22 cellular contexts compared by ENCODE assay signal in genomic region chr14:54550514-54550913, GRCh38.
"Had no signal": no experiment of that assay in that cellular context is flagged by ENCODE, and none has a peak within 500 bp of the region (broad histone marks: within the 10 kb centered on the region; RNA-seq: fewer than 3 reads in every experiment).

No MANE protein-coding gene starts in this region.

- H3K27ac ChIP-seq: breast epithelium, SJSA1 had no signal

- H3K27me3 ChIP-seq: breast epithelium, SJSA1 had no signal

- H3K9me3 ChIP-seq: breast epithelium, SJSA1 had no signal

- H3K4me3 ChIP-seq: breast epithelium, SJSA1 had no signal

- FAIRE-seq: RCC 7860 had no signal

- ATAC-seq: activated T-cell treated with anti-CD3 and anti-CD28 coated beads, Interleukin-2, amount 50 U/mL, for 72 hours; SK-N-SH treated with all-trans-retinoic acid at 6 μM for 48 hours had no signal

- H3K36me3 ChIP-seq: breast epithelium, SJSA1 had no signal

- DNase-seq: activated CD4-positive, alpha-beta memory T cell treated with anti-CD3 and anti-CD28 coated beads for 36 hours; activated CD4-positive, alpha-beta T cell treated with anti-CD3 and anti-CD28 coated beads, Interleukin-2, amount 10 ng/mL, durations not matched to agents 7 days and 5 days; activated CD4-positive, CD25-positive, alpha-beta regulatory T cell treated with anti-CD3 and anti-CD28 coated beads, Interleukin-2, amount 50 U/mL, for 72 hours; activated CD8-positive, alpha-beta memory T cell treated with anti-CD3 and anti-CD28 coated beads for 24 hours; activated naive CD4-positive, alpha-beta T cell treated with anti-CD3 and anti-CD28 coated beads, Interleukin-2, amount 50 U/mL, for 16 hours; activated naive CD8-positive, alpha-beta T cell treated with anti-CD3 and anti-CD28 coated beads, Interleukin-2, amount 10 ng/mL, durations not matched to agents 7 days and 5 days; activated T-cell treated with anti-CD3 and anti-CD28 coated beads, Interleukin-2, amount 50 U/mL, for 72 hours; aorta; central memory CD4-positive, alpha-beta T cell; MM.1S; NCI-H1105; NCI-H1436 treated with DMSO at 0.1 percent for 48 hours; NCI-H187 treated with DMSO at 0.1 percent for 48 hours; NCI-H2081 treated with DMSO at 0.1 percent for 48 hours; NCI-H446; NCI-H524; SHP77; SW 1271 had no signal

- H3K4me1 ChIP-seq: breast epithelium had no signal
